ENCODE assay signal across 8 cellular contexts in the genomic region with DNA sequence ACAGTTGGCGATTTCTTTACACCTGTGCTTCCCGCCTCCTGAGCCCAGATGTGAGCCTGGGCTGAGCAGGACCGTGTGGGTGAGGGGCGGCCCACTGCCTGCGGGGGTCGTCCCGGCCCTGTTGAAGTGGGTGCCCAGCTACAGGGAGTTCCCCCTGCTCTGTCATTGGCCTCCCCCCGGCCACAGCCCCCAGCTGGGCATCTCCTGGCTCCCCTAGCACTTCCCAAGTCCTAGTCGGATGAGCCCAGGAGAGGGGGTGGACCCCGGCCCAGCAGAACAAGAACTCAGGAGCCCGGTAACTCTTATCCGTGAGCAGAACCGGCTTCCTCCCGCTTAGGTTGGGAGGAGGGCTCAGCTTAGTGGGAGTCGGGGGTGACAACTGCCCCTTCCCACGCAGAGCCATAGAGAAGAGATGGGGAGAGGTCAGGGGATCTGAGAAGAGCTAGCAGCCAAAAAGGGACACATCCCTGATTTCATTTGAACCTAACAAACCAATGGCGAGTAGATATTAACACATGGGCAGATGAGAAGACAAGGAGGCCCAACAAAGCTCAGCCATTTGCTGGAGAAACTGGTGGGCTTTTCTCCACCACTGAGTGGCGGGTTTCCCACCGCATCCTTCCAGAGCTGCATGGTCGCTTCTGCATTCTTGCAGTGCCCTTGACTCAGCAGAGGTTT. TPM values are rescaled to one million over a fixed set of nuclear protein-coding genes. Genes with fewer than 3 reads are reported as not detected.
DNase-seq lines count a peak whose midpoint lies in the region; ATAC-seq and TF ChIP-seq lines count a peak whose summit lies in the region.

No MANE protein-coding gene starts in this region.

- H3K9me3 Mint-ChIP-seq in GM23338, result no peaks in the 10 kb centered on the region

- intact Hi-C loops in sigmoid colon (cut with DNase I), result no loop called here

- no peaks in the 10 kb centered on the region for H3K79me2 ChIP-seq in GM23338 (replicated peaks; ENCODE audit: insufficient read depth)

- DNase-seq in GM23338 (ENCODE audit: low spot score), result peak; percentile 24
- no peak for DNase-seq in sigmoid colon
- DNase-seq in NCI-H1694 treated with DMSO at 0.1 percent for 48 hours (lab: John Stamatoyannopoulos, UW), result no peak
- no peak for DNase-seq in COLO829 (ENCODE audit: low spot score)
- DNase-seq in T-helper 2 cell, result no peak

- no peak for TF ChIP-seq CTCF in GM23338 (conservative IDR thresholded peaks at IDR 0.05; ENCODE audit: low read depth in 2 of 2)
- TF ChIP-seq CTCF in WI38 (IDR thresholded peaks at IDR 0.05; ENCODE audit: low read depth, low read length), result no peak
- no peak for TF ChIP-seq CTCF in sigmoid colon (IDR thresholded peaks at IDR 0.05)

- 7 to 28% methylated on average over 20 of the region's 20 CpGs for WGBS in sigmoid colon, 2 donors

- H3K36me3 ChIP-seq in GM23338 (ENCODE audit: insufficient read depth) (no peaks in the 10 kb centered on the region), sigmoid colon (no peaks in the 10 kb centered on the region)

- peak; percentile 27 for ATAC-seq in GM23338
- ATAC-seq in activated CD4-positive, CD25-positive, alpha-beta regulatory T cell treated with anti-CD3 and anti-CD28 coated beads, Interleukin-2, amount 50 U/mL, for 24 hours, result no peak

- H3K27me3 ChIP-seq in GM23338 (ENCODE audit: insufficient read depth) (peaks cover 35% of the 10 kb centered on the region), sigmoid colon (peaks cover 27 to 46% (median 28%) of the 10 kb centered on the region in 3 donors)

- peaks cover 36% of the 10 kb centered on the region for H3K27me3 Mint-ChIP-seq in GM23338 (ENCODE audit: insufficient read depth, low read depth, poor library complexity)

- TF ChIP-seq EP300 in sigmoid colon (IDR thresholded peaks at IDR 0.05), result no peak

- no peak for TF ChIP-seq POLR2A in sigmoid colon (IDR thresholded peaks at IDR 0.05)

- peaks cover 2% of the 10 kb centered on the region; the same call in 1 of the 3 replicates for H3K36me3 Mint-ChIP-seq in GM23338 (ENCODE audit: low read depth)

- H3K4me1 Mint-ChIP-seq in GM23338, result peaks cover 17% of the 10 kb centered on the region

- no peaks in the 10 kb centered on the region for H3K9me2 ChIP-seq in GM23338 (ENCODE audit: insufficient read depth)

- peaks cover 12% of the 10 kb centered on the region; the same call in 1 of the 2 replicates for H3K4me1 ChIP-seq in GM23338 (ENCODE audit: insufficient read depth)
- peaks cover 0 to 15% (median 12%) of the 10 kb centered on the region in 4 donors for H3K4me1 ChIP-seq in sigmoid colon

- H3K9me3 ChIP-seq in iPS-18c (ENCODE audit: control insufficient read depth, insufficient read depth, low read length) (no peaks in the 10 kb centered on the region), sigmoid colon (no peaks in the 10 kb centered on the region)

- H4K20me1 ChIP-seq in GM23338 (replicated peaks; ENCODE audit: insufficient read depth), result no peaks in the 10 kb centered on the region; the same call in 1 of the 2 replicates

- H3K4me2 ChIP-seq in GM23338, result peak overlapping the region; percentile 96

- H3F3A ChIP-seq in GM23338 (replicated peaks; ENCODE audit: low read depth), result no peaks in the 10 kb centered on the region; the same call in 1 of the 2 replicates

- no peak overlapping the region for H3K27ac Mint-ChIP-seq in GM23338

- H2AFZ ChIP-seq in GM23338, result peak overlapping the region; percentile 100

- H3K27ac ChIP-seq in GM23338 (ENCODE audit: low read depth), result no peak overlapping the region
- no peak overlapping the region for H3K27ac ChIP-seq in sigmoid colon

- H3K4me3 ChIP-seq in GM23338 (peak overlapping the region; percentile 74), WI38 (ENCODE audit: low read depth, low read length) (peak overlapping the region; percentile 62), iPS-18c (ENCODE audit: insufficient read depth, low read depth, low read length) (peak overlapping the region; percentile 56), sigmoid colon (peak overlapping the region in 3 of 4 donors; percentile 43 to 53 (median 50))

- H3K4me3 Mint-ChIP-seq in GM23338, result peak overlapping the region; percentile 66

TF ChIP-seq in GM23338, 12 proteins besides CTCF, POLR2A, EP300 and RAD21 (continues in another document):
- TF ChIP-seq JUNB (IDR thresholded peaks at IDR 0.05; ENCODE audit: unreplicated experiment) (no peak), EZH2phosphoT487 (IDR thresholded peaks at IDR 0.05; ENCODE audit: unreplicated experiment) (no peak), ZNF114 (CRISPR knock-in tag; IDR thresholded peaks at IDR 0.05) (no peak), ZNF331 (CRISPR knock-in tag; IDR thresholded peaks at IDR 0.05; ENCODE audit: low read depth) (no peak), NANOG (IDR thresholded peaks at IDR 0.05; ENCODE audit: borderline replicate concordance) (no peak), POLR2AphosphoS5 (IDR thresholded peaks at IDR 0.05; ENCODE audit: low read depth) (no peak), CREB1 (CRISPR knock-in tag; IDR thresholded peaks at IDR 0.05; ENCODE audit: low read depth) (no peak), STAT1 (IDR thresholded peaks at IDR 0.05; ENCODE audit: unreplicated experiment) (no peak), EZH2 (IDR thresholded peaks at IDR 0.05; ENCODE audit: low read depth, unreplicated experiment) (no peak)
- TF ChIP-seq, protein P1, sequence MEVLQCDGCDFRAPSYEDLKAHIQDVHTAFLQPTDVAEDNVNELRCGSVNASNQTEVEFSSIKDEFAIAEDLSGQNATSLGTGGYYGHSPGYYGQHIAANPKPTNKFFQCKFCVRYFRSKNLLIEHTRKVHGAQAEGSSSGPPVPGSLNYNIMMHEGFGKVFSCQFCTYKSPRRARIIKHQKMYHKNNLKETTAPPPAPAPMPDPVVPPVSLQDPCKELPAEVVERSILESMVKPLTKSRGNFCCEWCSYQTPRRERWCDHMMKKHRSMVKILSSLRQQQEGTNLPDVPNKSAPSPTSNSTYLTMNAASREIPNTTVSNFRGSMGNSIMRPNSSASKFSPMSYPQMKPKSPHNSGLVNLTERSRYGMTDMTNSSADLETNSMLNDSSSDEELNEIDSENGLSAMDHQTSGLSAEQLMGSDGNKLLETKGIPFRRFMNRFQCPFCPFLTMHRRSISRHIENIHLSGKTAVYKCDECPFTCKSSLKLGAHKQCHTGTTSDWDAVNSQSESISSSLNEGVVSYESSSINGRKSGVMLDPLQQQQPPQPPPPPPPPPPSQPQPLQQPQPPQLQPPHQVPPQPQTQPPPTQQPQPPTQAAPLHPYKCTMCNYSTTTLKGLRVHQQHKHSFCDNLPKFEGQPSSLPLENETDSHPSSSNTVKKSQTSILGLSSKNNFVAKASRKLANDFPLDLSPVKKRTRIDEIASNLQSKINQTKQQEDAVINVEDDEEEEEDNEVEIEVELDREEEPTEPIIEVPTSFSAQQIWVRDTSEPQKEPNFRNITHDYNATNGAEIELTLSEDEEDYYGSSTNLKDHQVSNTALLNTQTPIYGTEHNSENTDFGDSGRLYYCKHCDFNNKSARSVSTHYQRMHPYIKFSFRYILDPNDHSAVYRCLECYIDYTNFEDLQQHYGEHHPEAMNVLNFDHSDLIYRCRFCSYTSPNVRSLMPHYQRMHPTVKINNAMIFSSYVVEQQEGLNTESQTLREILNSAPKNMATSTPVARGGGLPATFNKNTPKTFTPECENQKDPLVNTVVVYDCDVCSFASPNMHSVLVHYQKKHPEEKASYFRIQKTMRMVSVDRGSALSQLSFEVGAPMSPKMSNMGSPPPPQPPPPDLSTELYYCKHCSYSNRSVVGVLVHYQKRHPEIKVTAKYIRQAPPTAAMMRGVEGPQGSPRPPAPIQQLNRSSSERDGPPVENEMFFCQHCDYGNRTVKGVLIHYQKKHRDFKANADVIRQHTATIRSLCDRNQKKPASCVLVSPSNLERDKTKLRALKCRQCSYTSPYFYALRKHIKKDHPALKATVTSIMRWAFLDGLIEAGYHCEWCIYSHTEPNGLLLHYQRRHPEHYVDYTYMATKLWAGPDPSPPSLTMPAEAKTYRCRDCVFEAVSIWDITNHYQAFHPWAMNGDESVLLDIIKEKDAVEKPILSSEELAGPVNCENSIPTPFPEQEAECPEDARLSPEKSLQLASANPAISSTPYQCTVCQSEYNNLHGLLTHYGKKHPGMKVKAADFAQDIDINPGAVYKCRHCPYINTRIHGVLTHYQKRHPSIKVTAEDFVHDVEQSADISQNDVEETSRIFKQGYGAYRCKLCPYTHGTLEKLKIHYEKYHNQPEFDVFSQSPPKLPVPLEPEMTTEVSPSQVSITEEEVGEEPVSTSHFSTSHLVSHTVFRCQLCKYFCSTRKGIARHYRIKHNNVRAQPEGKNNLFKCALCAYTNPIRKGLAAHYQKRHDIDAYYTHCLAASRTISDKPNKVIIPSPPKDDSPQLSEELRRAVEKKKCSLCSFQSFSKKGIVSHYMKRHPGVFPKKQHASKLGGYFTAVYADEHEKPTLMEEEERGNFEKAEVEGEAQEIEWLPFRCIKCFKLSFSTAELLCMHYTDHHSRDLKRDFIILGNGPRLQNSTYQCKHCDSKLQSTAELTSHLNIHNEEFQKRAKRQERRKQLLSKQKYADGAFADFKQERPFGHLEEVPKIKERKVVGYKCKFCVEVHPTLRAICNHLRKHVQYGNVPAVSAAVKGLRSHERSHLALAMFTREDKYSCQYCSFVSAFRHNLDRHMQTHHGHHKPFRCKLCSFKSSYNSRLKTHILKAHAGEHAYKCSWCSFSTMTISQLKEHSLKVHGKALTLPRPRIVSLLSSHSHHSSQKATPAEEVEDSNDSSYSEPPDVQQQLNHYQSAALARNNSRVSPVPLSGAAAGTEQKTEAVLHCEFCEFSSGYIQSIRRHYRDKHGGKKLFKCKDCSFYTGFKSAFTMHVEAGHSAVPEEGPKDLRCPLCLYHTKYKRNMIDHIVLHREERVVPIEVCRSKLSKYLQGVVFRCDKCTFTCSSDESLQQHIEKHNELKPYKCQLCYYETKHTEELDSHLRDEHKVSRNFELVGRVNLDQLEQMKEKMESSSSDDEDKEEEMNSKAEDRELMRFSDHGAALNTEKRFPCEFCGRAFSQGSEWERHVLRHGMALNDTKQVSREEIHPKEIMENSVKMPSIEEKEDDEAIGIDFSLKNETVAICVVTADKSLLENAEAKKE (CRISPR knock-in tag; IDR thresholded peaks at IDR 0.05), result no peak

RNA-seq across cellular contexts. Expression of a gene that starts 0.9 kb away (rescaled TPM):
- 14.5 and 17.7 TPM in 2 replicates for total RNA-seq in GM23338 (2014; rRNA removed; shearing (Covaris generic))
- polyA plus RNA-seq in GM23338 (2016; fragmentation: Nextera tagmentation; extraction: Ambion mirVana) (8.7 and 10.0 TPM in 2 replicates), sigmoid colon (10 to 100 TPM; 10.2 to 19.7 (median 14.0) TPM)
- total RNA-seq in sigmoid colon, result under 1 TPM in 2 of 4 donors, not detected in 2; 0.36 to 0.83 TPM
